ENCODE assay signal across 1 cellular context in the genomic region with DNA sequence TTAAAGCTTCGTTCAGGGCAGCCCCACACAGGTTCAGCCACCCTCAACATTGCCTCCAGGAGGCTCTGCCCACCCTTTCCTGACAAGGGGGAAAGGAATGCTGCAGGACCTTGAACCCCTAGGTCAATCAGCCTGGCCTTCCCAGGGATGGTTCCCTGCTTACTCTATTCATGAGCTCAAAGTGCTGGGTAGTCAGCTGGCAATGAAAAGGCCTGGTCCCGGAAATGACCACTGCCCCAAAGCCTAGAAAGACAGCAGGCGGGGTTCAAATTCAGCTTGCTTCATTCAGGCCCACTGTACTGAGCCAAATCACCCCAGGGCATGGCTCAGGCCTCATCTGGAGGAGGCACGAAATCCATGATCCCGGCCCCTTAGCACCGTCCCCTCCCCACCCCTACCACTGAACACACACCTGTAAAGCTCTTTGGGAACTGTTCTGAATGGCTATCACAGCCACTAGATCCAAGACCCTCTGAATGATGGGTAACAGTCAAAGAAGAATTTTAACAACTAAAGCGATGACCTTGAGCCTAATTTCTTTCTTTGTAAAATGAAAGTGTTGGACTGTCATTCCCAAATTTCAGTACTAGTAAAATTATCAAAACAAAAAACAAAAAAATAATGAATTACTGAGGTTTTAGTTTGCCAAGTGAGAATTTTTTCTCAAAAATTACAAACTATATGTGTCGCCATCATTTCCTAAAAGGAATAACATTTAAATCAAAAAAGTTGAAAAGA.
TF ChIP-seq lines count a peak whose summit lies in the region.

No MANE protein-coding gene starts in this region.

TF ChIP-seq in liver, 16 proteins besides CTCF, POLR2A, EP300 and RAD21 (continued from another document):
- peak; percentile 60 for TF ChIP-seq TAF1 (conservative IDR thresholded peaks at IDR 0.05)
- peak; percentile 50 for TF ChIP-seq FOXA2 (IDR thresholded peaks at IDR 0.05)
- TF ChIP-seq EGR1 (IDR thresholded peaks at IDR 0.05; ENCODE audit: low read depth in 2 of 2) = peak in 1 of 2 donors; percentile 29
- TF ChIP-seq FOXA1 (IDR thresholded peaks at IDR 0.05) = peak; percentile 51
- peak; percentile 61 for TF ChIP-seq ATF3 (IDR thresholded peaks at IDR 0.05)
